In genomic region chr2:112275314-112275886, GRCh38 we compare ENCODE assay signal across 1 cellular context.
TF ChIP-seq lines count a peak whose summit lies in the region.

ZC3H6 (plus strand) TSS chr2:112275597; CDS start chr2:112275995, 398 bp downstream.

TF ChIP-seq in HCT116, 20 proteins besides CTCF, POLR2A, EP300 and RAD21 (continued from another document):
- TF ChIP-seq EZH2phosphoT487 (IDR thresholded peaks at IDR 0.05; ENCODE audit: borderline replicate concordance) (no peak), FOSL1 (IDR thresholded peaks at IDR 0.05; ENCODE audit: low read depth) (peak; percentile 33; the same call in 1 of the 2 replicates), SRF (IDR thresholded peaks at IDR 0.05; ENCODE audit: low read depth) (peak; percentile 59; the same call in 1 of the 2 replicates), ZNF274 (IDR thresholded peaks at IDR 0.05; ENCODE audit: low read depth, low read length) (no peak), CBX3 (IDR thresholded peaks at IDR 0.05; ENCODE audit: low read depth) (peak; percentile 96), EZH2 (IDR thresholded peaks at IDR 0.05) (no peak), YY1 (IDR thresholded peaks at IDR 0.05; ENCODE audit: extremely low read depth, insufficient replicate concordance, low read depth, low read length) (peak; percentile 99)
